ENCODE assay signal across 8 cellular contexts in the genomic region with DNA sequence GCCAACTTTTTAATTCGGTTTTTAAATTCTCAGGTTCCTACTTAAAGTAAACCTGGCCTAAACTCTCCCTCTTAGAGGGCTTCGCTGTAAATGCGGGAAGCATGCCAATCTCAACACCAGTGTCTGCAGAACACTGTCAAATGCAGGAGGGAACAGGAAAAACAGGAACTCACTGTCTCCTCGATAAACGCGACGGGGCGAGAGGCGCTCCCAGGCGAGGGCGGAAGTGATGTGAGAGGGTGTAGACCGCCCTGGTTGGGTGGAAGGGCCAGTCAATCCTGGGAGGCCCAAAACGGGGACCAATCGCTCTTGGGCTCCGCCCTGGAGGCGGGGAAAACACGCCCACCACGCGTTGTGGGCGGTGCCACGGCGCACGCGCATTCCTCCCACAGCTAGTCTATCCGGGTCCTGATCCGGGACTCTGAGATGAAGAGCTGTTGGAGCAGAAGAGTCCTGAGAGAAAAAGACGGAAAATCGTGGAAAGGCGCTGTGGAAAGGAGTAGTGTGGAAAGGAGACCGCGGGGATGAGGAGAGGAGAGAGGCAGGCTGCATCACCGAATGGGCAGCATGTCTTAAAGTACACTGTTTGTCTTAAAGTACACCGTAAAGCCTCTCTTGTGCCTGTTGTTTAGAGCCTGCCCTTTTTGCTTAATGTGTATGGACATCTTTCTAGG. TPM values are rescaled to one million over a fixed set of nuclear protein-coding genes. Genes with fewer than 3 reads are reported as not detected.
DNase-seq lines count a peak whose midpoint lies in the region; ATAC-seq and TF ChIP-seq lines count a peak whose summit lies in the region.

No MANE protein-coding gene starts in this region.

- DNase-seq in AML-193 (lab: John Stamatoyannopoulos, UW) (peak; percentile 92 to 93), NCI-H446 treated with DMSO at 0.1 percent for 48 hours (lab: John Stamatoyannopoulos, UW) (peak; percentile 88), cerebellum (ENCODE audit: low spot score) (peak; percentile 97), islet precursor cell (peak; percentile 98)
- peak; percentile 99 for DNase-seq in activated CD4-positive, CD25-positive, alpha-beta regulatory T cell treated with anti-CD3 and anti-CD28 coated beads, Interleukin-2, amount 50 U/mL, for 72 hours
- DNase-seq in stimulated activated CD4-positive, alpha-beta T cell treated with anti-CD3 and anti-CD28 coated beads, Interleukin-12 subunit alpha, Interleukin-12 subunit beta, amount 100 ng/mL, for 4 hours: peak; percentile 95

- TF ChIP-seq POLR2A in GM19099 (IDR thresholded peaks at IDR 0.05; ENCODE audit: extremely low read depth, insufficient read length, low read depth): peak; percentile 91

- peak; percentile 98 for ATAC-seq in HG03378 (IDR thresholded peaks at IDR 0.05; ENCODE audit: unreplicated experiment)

RNA-seq across cellular contexts. Expression of a gene that starts 27.1 kb away (rescaled TPM):
- total RNA-seq in cerebellum: not detected

Comparison
In these comparisons a context has a peak if more than half of its experiments do, and no peak if none do; other contexts are left out.
1. Peak in every context shown above with its lines: DNase-seq and ATAC-seq.